In the genomic region with DNA sequence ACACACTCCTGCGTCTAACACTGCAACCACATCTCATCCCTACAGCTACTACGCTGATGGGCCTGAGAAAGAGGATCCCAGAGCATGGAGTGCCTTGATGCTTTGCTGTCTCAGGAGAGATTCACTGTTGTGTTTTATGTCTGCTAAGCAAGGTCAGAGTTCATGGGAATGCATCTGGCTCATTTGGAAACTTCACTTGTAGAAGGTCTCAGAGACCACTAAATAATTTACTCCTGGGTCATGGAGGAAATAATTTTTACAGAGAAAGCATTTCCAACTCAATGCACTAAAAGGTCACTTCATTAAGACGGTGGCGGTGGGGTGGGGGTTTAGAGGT, we compare ENCODE assay signal across 12 cellular contexts.
"Had no signal": no experiment of that assay in that cellular context is flagged by ENCODE, and none has a peak within 500 bp of the region (broad histone marks: within the 10 kb centered on the region; RNA-seq: fewer than 3 reads in every experiment).

No MANE protein-coding gene starts in this region.

- DNase-seq: activated CD4-positive, alpha-beta T cell treated with anti-CD3 and anti-CD28 coated beads, Interleukin-2, amount 50 U/mL, for 4 hours; activated naive CD4-positive, alpha-beta T cell treated with anti-CD3 and anti-CD28 coated beads, Interleukin-2, amount 50 U/mL, for 16 hours; activated T-cell treated with anti-CD3 and anti-CD28 coated beads, Interleukin-2, amount 50 U/mL, for 1 hour; effector CD4-positive, alpha-beta T cell; gastrocnemius medialis; naive B cell; stimulated activated CD4-positive, alpha-beta T cell treated with anti-CD3 and anti-CD28 coated beads, Interleukin-4, amount 100 ng/mL, for 1 hour; stimulated activated CD8-positive, alpha-beta memory T cell treated with anti-CD3 and anti-CD28 coated beads, Interleukin-4, amount 100 ng/mL, for 48 hours had no signal

- H3K27ac ChIP-seq: breast epithelium, coronary artery had no signal

- H3K27me3 ChIP-seq: breast epithelium, gastrocnemius medialis had no signal

- H3K4me1 ChIP-seq: breast epithelium had no signal

- H3K4me3 ChIP-seq: breast epithelium, coronary artery, lung had no signal

- ATAC-seq: activated CD4-positive, CD25-positive, alpha-beta regulatory T cell treated with anti-CD3 and anti-CD28 coated beads, Interleukin-2, amount 50 U/mL, for 24 hours; gastrocnemius medialis had no signal

- H3K36me3 Mint-ChIP-seq: naive B cell had no signal

- H3K9me3 ChIP-seq: breast epithelium, gastrocnemius medialis had no signal
